ENCODE assay signal across 1 cellular context in the genomic region with DNA sequence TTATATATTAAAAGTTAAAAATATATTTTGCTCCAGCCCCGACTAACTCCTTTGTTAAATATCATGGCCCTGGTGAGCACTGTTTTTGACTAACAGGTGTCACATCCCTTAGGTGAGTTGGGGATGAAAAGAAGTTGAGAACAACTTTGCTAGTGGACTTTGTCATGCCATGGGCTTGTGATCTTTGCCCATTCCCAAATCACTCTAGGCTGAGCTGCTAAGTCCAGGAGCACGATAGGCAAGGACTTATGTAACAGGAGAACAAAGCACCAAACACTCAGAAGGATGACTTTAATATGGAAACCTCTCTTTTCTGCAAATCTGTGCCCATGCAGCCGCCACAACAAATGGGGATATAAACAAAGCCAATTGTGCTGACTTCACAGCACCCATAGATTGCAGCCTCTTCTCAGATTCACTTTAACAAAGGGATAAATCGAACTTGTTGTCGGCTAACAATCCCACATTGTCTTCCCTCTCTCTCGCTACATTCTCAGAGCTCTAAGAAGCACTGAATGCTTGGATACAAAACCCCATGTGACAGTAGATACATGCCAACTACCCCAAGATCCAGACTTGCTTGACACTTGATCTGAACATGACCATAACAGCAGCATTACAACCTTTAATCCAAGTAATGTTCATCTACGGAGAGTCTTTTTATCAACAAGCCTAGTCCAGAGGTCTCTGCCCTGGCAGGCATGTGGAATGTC.
TF ChIP-seq lines count a peak whose summit lies in the region.

No MANE protein-coding gene starts in this region.

TF ChIP-seq in IMR-90, 13 proteins besides CTCF, POLR2A, EP300 and RAD21 (continued from another document):
- TF ChIP-seq, protein P1, sequence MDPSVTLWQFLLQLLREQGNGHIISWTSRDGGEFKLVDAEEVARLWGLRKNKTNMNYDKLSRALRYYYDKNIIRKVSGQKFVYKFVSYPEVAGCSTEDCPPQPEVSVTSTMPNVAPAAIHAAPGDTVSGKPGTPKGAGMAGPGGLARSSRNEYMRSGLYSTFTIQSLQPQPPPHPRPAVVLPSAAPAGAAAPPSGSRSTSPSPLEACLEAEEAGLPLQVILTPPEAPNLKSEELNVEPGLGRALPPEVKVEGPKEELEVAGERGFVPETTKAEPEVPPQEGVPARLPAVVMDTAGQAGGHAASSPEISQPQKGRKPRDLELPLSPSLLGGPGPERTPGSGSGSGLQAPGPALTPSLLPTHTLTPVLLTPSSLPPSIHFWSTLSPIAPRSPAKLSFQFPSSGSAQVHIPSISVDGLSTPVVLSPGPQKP (IDR thresholded peaks at IDR 0.05; ENCODE audit: borderline replicate concordance, low read depth, low read length): no peak
- TF ChIP-seq BHLHE40 (IDR thresholded peaks at IDR 0.05; ENCODE audit: low read depth, low read length): no peak
- TF ChIP-seq CHD1 (IDR thresholded peaks at IDR 0.05; ENCODE audit: low read depth, low read length): no peak
- no peak for TF ChIP-seq RFX5 (IDR thresholded peaks at IDR 0.05; ENCODE audit: low read depth, low read length)
- no peak for TF ChIP-seq FOS (IDR thresholded peaks at IDR 0.05; ENCODE audit: low read depth, low read length)
